8 cellular contexts compared by ENCODE assay signal in the genomic region with DNA sequence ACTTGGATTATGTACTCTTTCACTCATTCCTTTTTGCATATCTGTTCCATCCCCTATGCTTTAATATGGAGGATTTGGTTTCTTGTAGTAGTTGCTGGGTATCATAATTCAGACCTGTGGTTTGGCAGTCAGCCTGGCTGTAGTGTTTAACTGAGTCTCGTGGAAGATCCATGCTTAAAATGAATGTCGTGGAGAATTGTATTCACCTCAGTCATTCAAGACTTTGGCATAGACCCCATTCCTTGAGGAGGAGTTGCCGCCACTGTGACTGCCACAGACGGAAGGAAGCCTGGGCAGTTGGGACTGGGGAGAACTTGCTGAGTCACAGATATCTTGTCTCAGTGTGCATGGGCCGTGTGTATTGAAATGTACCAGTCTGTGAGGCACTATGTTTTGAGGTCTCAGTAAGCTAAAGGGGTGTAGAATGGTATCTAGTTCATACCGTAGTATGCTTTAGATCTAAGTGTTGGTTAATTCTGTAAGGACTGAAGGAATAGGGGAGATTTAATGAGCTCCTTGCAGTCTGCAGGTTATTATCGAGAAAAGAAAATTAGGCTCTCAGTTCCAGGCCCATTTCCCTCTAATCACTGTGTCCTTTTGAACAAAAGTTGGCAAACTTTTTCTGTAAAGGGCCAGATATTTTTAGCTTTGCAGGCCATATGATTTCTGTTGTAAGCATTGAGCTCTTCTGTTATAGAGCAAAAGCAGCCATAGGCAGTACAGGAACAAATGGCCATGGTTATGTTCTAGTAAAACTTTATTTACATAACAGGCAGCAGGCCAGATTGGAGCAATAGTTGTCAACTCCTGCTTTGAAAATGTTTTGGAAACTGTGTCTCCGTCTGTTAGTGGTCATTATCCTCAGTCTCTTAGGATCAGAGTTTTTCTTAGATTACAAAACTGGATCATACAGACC.
DNase-seq lines count a peak whose midpoint lies in the region; ATAC-seq and TF ChIP-seq lines count a peak whose summit lies in the region.

No MANE protein-coding gene starts in this region.

- DNase-seq in ACHN (peak; percentile 91), LNCaP clone FGC (ENCODE audit: low read depth) (peak; percentile 40), cerebellar cortex (ENCODE audit: low spot score) (peak; percentile 22), medulla oblongata (ENCODE audit: extremely low spot score) (peak; percentile 53), retina (no peak)
- no peak for DNase-seq in activated CD4-positive, alpha-beta T cell treated with anti-CD3 and anti-CD28 coated beads for 1 hour

- no peak overlapping the region for H3K4me3 ChIP-seq in LNCaP clone FGC (ENCODE audit: low read depth, low read length)

- TF ChIP-seq CTCF in LNCaP clone FGC (IDR thresholded peaks at IDR 0.05; ENCODE audit: control insufficient read depth, extremely low read depth, insufficient read depth): no peak

- in situ Hi-C loops in ACHN (cut with HindIII; ENCODE audit: low pct_ligation_motif_present, low pct_unique_long_range_greater_than_20kb, low sequenced_read_pairs): no loop called here

- ATAC-seq in HG03565 (IDR thresholded peaks at IDR 0.05; ENCODE audit: unreplicated experiment) (no peak), GM21717 (IDR thresholded peaks at IDR 0.05; ENCODE audit: unreplicated experiment) (no peak)

Comparison
In these comparisons a context has a peak if more than half of its experiments do, and no peak if none do; other contexts are left out.
1. DNase-seq: peak in ACHN (single experiment), LNCaP clone FGC (single experiment), cerebellar cortex (single experiment) and medulla oblongata (single experiment); none in retina (single experiment) and activated CD4-positive, alpha-beta T cell treated with anti-CD3 and anti-CD28 coated beads for 1 hour (single experiment).